27 cellular contexts compared by ENCODE assay signal in genomic region chr20:18986146-18986830, GRCh38.
DNase-seq lines count a peak whose midpoint lies in the region; ATAC-seq, FAIRE-seq and TF ChIP-seq lines count a peak whose summit lies in the region.
"Had no signal": no experiment of that assay in that cellular context is flagged by ENCODE, and none has a peak within 500 bp of the region (broad histone marks: within the 10 kb centered on the region; RNA-seq: fewer than 3 reads in every experiment).

No MANE protein-coding gene starts in this region.

- H3K27ac ChIP-seq in astrocyte (ENCODE audit: low read depth, low read length) (no peak overlapping the region), mucosa of rectum (ENCODE audit: low read depth in 2 of 2, low read length in 2 of 2) (peak overlapping the region; percentile 52 to 61), suprapubic skin (peak overlapping the region; percentile 8)
- H3K27ac ChIP-seq: cardiac muscle cell had no signal

- H3K9me3 ChIP-seq in astrocyte (ENCODE audit: insufficient read depth, low read depth, low read length) (no peaks in the 10 kb centered on the region), mucosa of rectum (ENCODE audit: control insufficient read depth in 2 of 2, low read length in 2 of 2) (no peaks in the 10 kb centered on the region), suprapubic skin (no peaks in the 10 kb centered on the region)
- H3K9me3 ChIP-seq: HAP-1, heart left ventricle, SK-N-SH had no signal

- H3K27me3 ChIP-seq in astrocyte (ENCODE audit: insufficient read depth, low read length), result no peaks in the 10 kb centered on the region
- no peaks in the 10 kb centered on the region for H3K27me3 ChIP-seq in mucosa of rectum (ENCODE audit: control insufficient read depth in 2 of 2, insufficient read depth in 2 of 2, low read length in 2 of 2)
- no peaks in the 10 kb centered on the region for H3K27me3 ChIP-seq in suprapubic skin
- H3K27me3 ChIP-seq: cardiac muscle cell, heart left ventricle had no signal

- no peak for TF ChIP-seq POLR2A in suprapubic skin (IDR thresholded peaks at IDR 0.05)

- H3K4me2 ChIP-seq in astrocyte (ENCODE audit: low read length), result no peak overlapping the region
- H3K4me2 ChIP-seq: SK-N-SH had no signal

- TF ChIP-seq CTCF in astrocyte (IDR thresholded peaks at IDR 0.05; ENCODE audit: insufficient read depth, low read depth, low read length) (no peak), suprapubic skin (IDR thresholded peaks at IDR 0.05) (no peak)

- no peak overlapping the region for H3K9ac ChIP-seq in astrocyte (ENCODE audit: low read length)
- no peak overlapping the region for H3K9ac ChIP-seq in mucosa of rectum (ENCODE audit: low read depth in 1 of 2, low read length in 2 of 2)
- H3K9ac ChIP-seq: SK-N-SH had no signal

- H3K9me3 Mint-ChIP-seq in astrocyte (ENCODE audit: unreplicated experiment), result peaks cover 8% of the 10 kb centered on the region
- H3K9me3 Mint-ChIP-seq: activated T-cell treated with anti-CD3 and anti-CD28 coated beads, Interleukin-2, amount 50 U/mL, for 4 hours; mesothelial cell of epicardium; nephron progenitor cell had no signal

- H3K4me1 Mint-ChIP-seq in astrocyte (ENCODE audit: low read depth, unreplicated experiment), result peaks cover 14% of the 10 kb centered on the region
- H3K4me1 Mint-ChIP-seq: activated CD4-positive, alpha-beta T cell treated with anti-CD3 and anti-CD28 coated beads for 36 hours had no signal

- 66% methylated on average over 7 of the region's 7 CpGs for WGBS in suprapubic skin

- no peaks in the 10 kb centered on the region for H3K36me3 Mint-ChIP-seq in astrocyte (ENCODE audit: low read depth, unreplicated experiment)
- H3K36me3 Mint-ChIP-seq: mesothelial cell of epicardium had no signal

- no peak for FAIRE-seq in astrocyte (lab: Jason Lieb, UNC)

- no peak for TF ChIP-seq EP300 in suprapubic skin (IDR thresholded peaks at IDR 0.05)

- no peaks in the 10 kb centered on the region for H3K4me1 ChIP-seq in astrocyte (ENCODE audit: insufficient read depth, low read length)
- H3K4me1 ChIP-seq in mucosa of rectum (ENCODE audit: control insufficient read depth in 2 of 2, insufficient read depth in 2 of 2, low read length in 2 of 2), result no peaks in the 10 kb centered on the region
- peaks cover 11% of the 10 kb centered on the region for H3K4me1 ChIP-seq in suprapubic skin
- H3K4me1 ChIP-seq: HAP-1 had no signal

- H3K27ac Mint-ChIP-seq in astrocyte (ENCODE audit: unreplicated experiment), result peak overlapping the region; percentile 62
- H3K27ac Mint-ChIP-seq: activated CD4-positive, alpha-beta T cell treated with anti-CD3 and anti-CD28 coated beads for 36 hours; mesothelial cell of epicardium had no signal

- ATAC-seq in GM18502 (IDR thresholded peaks at IDR 0.05; ENCODE audit: poor library complexity, unreplicated experiment), result no peak
- ATAC-seq: activated T-cell treated with anti-CD3 and anti-CD28 coated beads, Interleukin-2, amount 50 U/mL, for 4 hours; left lobe of liver had no signal

- H3K79me2 ChIP-seq in astrocyte (ENCODE audit: insufficient read depth, low read length), result no peaks in the 10 kb centered on the region

- DNase-seq in GM03348 (ENCODE audit: low spot score) (peak; percentile 16), astrocyte (ENCODE audit: low read depth) (no peak), suprapubic skin (ENCODE audit: low spot score in 2 of 2) (no peak)
- no peak for DNase-seq in stimulated activated CD4-positive, alpha-beta T cell treated with anti-CD3 and anti-CD28 coated beads, Interleukin-1b, Interleukin-23, amount 100 ng/mL, for 48 hours
- DNase-seq in effector CD4-positive, alpha-beta T cell, result no peak
- no peak for DNase-seq in central memory CD4-positive, alpha-beta T cell
- DNase-seq: activated T-cell treated with anti-CD3 and anti-CD28 coated beads, Interleukin-2, amount 50 U/mL, for 4 hours; amniotic stem cell; C1 segment of cervical spinal cord; Calu3; dermis blood vessel endothelial cell; EL; heart left ventricle; NCI-H1048; NCI-H187; NCI-H526; nephron progenitor cell; RPMI8226; SK-N-SH; substantia nigra had no signal

- H4K20me1 ChIP-seq in astrocyte (ENCODE audit: insufficient read depth, low read length), result no peaks in the 10 kb centered on the region

- H3K27me3 Mint-ChIP-seq in astrocyte (ENCODE audit: low read depth, unreplicated experiment), result peaks cover 2% of the 10 kb centered on the region
- H3K27me3 Mint-ChIP-seq: activated CD4-positive, alpha-beta T cell treated with anti-CD3 and anti-CD28 coated beads for 36 hours had no signal

- H3K4me3 ChIP-seq in astrocyte (ENCODE audit: insufficient read depth, low read depth, low read length) (no peak overlapping the region), mucosa of rectum (ENCODE audit: low read length in 2 of 2) (no peak overlapping the region), suprapubic skin (no peak overlapping the region)
- H3K4me3 ChIP-seq: cardiac muscle cell, HAP-1, heart left ventricle had no signal

- H3K36me3 ChIP-seq in astrocyte (ENCODE audit: insufficient read depth, low read length), result no peaks in the 10 kb centered on the region
- H3K36me3 ChIP-seq in mucosa of rectum (ENCODE audit: control insufficient read depth in 2 of 2, insufficient read depth in 2 of 2, low read length in 2 of 2), result no peaks in the 10 kb centered on the region
- no peaks in the 10 kb centered on the region for H3K36me3 ChIP-seq in suprapubic skin
- H3K36me3 ChIP-seq: cardiac muscle cell, HAP-1, heart left ventricle had no signal

- H3K4me3 Mint-ChIP-seq in astrocyte (ENCODE audit: unreplicated experiment), result no peak overlapping the region
- H3K4me3 Mint-ChIP-seq: activated CD4-positive, alpha-beta T cell treated with anti-CD3 and anti-CD28 coated beads for 36 hours; activated T-cell treated with anti-CD3 and anti-CD28 coated beads, Interleukin-2, amount 50 U/mL, for 4 hours; mesothelial cell of epicardium; nephron progenitor cell had no signal

- H2AFZ ChIP-seq in astrocyte (ENCODE audit: low read depth, low read length), result no peak overlapping the region
